10 cellular contexts compared by ENCODE assay signal in genomic region chr9:109109962-109110325, GRCh38. TPM values are rescaled to one million over a fixed set of nuclear protein-coding genes. Genes with fewer than 3 reads are reported as not detected.
DNase-seq lines count a peak whose midpoint lies in the region; ATAC-seq and TF ChIP-seq lines count a peak whose summit lies in the region.
"Had no signal": no experiment of that assay in that cellular context is flagged by ENCODE, and none has a peak within 500 bp of the region (broad histone marks: within the 10 kb centered on the region; RNA-seq: fewer than 3 reads in every experiment).

No MANE protein-coding gene starts in this region.

- H3K27me3 ChIP-seq in breast epithelium (no peaks in the 10 kb centered on the region), lung (ENCODE audit: control insufficient read depth, insufficient read depth) (no peaks in the 10 kb centered on the region), upper lobe of right lung (no peaks in the 10 kb centered on the region)

- intact Hi-C loops in MCF 10A (cut with micrococcal nuclease) (loop anchor here (2.0 to 10.0 kb wide), 3 partner anchors 97 to 207 kb away; partner anchors contain the start of gene CTNNAL1), breast epithelium (cut with DNase I; ENCODE audit: low total_unique reads) (loop anchor here (10.0 kb wide), 1 partner anchor 105 kb away; no protein-coding TSS in a partner anchor), upper lobe of right lung (cut with DNase I) (no loop called here)

- no peak for TF ChIP-seq POLR2A in breast epithelium (IDR thresholded peaks at IDR 0.05)

- POLR2A ChIA-PET in MCF 10A (lab: Yijun Ruan, JAX) = interaction anchor here (0.6 to 3.5 kb wide), 9 partner anchors 9 to 501 kb away, joined by 3 to 71 read pairs (median 4); partner anchors contain the start of gene TMEM245

- TF ChIP-seq CTCF in MCF 10A (IDR thresholded peaks at IDR 0.05; ENCODE audit: unreplicated experiment) = no peak
- no peak for TF ChIP-seq CTCF in breast epithelium (IDR thresholded peaks at IDR 0.05)
- no peak for TF ChIP-seq CTCF in lung (IDR thresholded peaks at IDR 0.05; ENCODE audit: control extremely low read depth, extremely low read depth)
- no peak for TF ChIP-seq CTCF in upper lobe of right lung (IDR thresholded peaks at IDR 0.05)

- peak overlapping the region in 1 of 2 donors; percentile 59 for H3K27ac ChIP-seq in breast epithelium
- H3K27ac ChIP-seq in lung (ENCODE audit: low read depth in 1 of 2, low read length in 1 of 2) = peak overlapping the region; percentile 47 to 87
- peak overlapping the region; percentile 75 for H3K27ac ChIP-seq in upper lobe of right lung

- H3K4me1 ChIP-seq in breast epithelium (peaks cover 0 to 5% of the 10 kb centered on the region in 2 donors), lung (ENCODE audit: control insufficient read depth in 2 of 2, insufficient read depth in 2 of 2, low read length in 2 of 2) (peaks cover 5 to 17% of the 10 kb centered on the region in 2 donors), upper lobe of right lung (peaks cover 78% of the 10 kb centered on the region)

- H3K36me3 Mint-ChIP-seq in MCF 10A (ENCODE audit: insufficient read depth, unreplicated experiment) = peaks cover 18% of the 10 kb centered on the region

- CTCF ChIA-PET in MCF 10A (lab: Yijun Ruan, JAX) = interaction anchor here (0.6 to 1.3 kb wide), 3 partner anchors 8 to 157 kb away, joined by 3 to 4 read pairs (median 3); no protein-coding TSS in a partner anchor

- peaks cover 51% of the 10 kb centered on the region for H3K4me1 Mint-ChIP-seq in MCF 10A (ENCODE audit: insufficient read depth, unreplicated experiment)

- H3K36me3 ChIP-seq in breast epithelium = no peaks in the 10 kb centered on the region
- H3K36me3 ChIP-seq in lung (ENCODE audit: control insufficient read depth in 2 of 2, insufficient read depth in 2 of 2, low read length in 2 of 2) = peaks cover 0 to 1% of the 10 kb centered on the region in 2 donors
- peaks cover 6% of the 10 kb centered on the region for H3K36me3 ChIP-seq in upper lobe of right lung

- H3K27ac Mint-ChIP-seq in MCF 10A (ENCODE audit: low read depth, unreplicated experiment) = peak overlapping the region; percentile 95
- H3K27ac Mint-ChIP-seq: stimulated activated naive B cell treated with anti-CD40 and anti-IgM and Interleukin-4, amounts not matched to agents 10 μg/mL and 1 μg/mL and 100 μg/mL, for 72 hours had no signal

- DNase-seq in MCF 10A (ENCODE audit: unreplicated experiment) (no peak), breast epithelium (ENCODE audit: low spot score in 2 of 2) (no peak), astrocyte of the hippocampus (ENCODE audit: low read depth, low spot score) (peak; percentile 32), lung (ENCODE audit: low spot score) (no peak), upper lobe of right lung (no peak), NCI-H1417 treated with DMSO at 0.1 percent for 48 hours (lab: John Stamatoyannopoulos, UW) (no peak)
- DNase-seq: glutamatergic neuron; stimulated activated naive B cell treated with anti-CD40 and anti-IgM and Interleukin-4, amounts not matched to agents 10 μg/mL and 1 μg/mL and 100 μg/mL, for 72 hours had no signal

- no peak overlapping the region for H3K4me3 ChIP-seq in breast epithelium
- H3K4me3 ChIP-seq in lung = no peak overlapping the region
- no peak overlapping the region for H3K4me3 ChIP-seq in upper lobe of right lung

- no peaks in the 10 kb centered on the region for H3K9me3 Mint-ChIP-seq in MCF 10A (ENCODE audit: unreplicated experiment)
- H3K9me3 Mint-ChIP-seq: stimulated activated naive B cell treated with anti-CD40 and anti-IgM and Interleukin-4, amounts not matched to agents 10 μg/mL and 1 μg/mL and 100 μg/mL, for 72 hours had no signal

- no peaks in the 10 kb centered on the region for H3K27me3 Mint-ChIP-seq in MCF 10A (ENCODE audit: insufficient read depth, unreplicated experiment)
- H3K27me3 Mint-ChIP-seq: stimulated activated naive B cell treated with anti-CD40 and anti-IgM and Interleukin-4, amounts not matched to agents 10 μg/mL and 1 μg/mL and 100 μg/mL, for 72 hours had no signal

- H3K9me3 ChIP-seq in breast epithelium = no peaks in the 10 kb centered on the region
- no peaks in the 10 kb centered on the region for H3K9me3 ChIP-seq in lung (ENCODE audit: control insufficient read depth in 2 of 2, insufficient read depth in 1 of 2, low read length in 1 of 2)
- no peaks in the 10 kb centered on the region for H3K9me3 ChIP-seq in upper lobe of right lung

- no TSS peak for BruUV-seq in MCF 10A (replicated peaks; lab: Mats Ljungman, UMichigan)

- peak overlapping the region; percentile 59 for H3K4me3 Mint-ChIP-seq in MCF 10A (ENCODE audit: unreplicated experiment)
- H3K4me3 Mint-ChIP-seq: stimulated activated naive B cell treated with anti-CD40 and anti-IgM and Interleukin-4, amounts not matched to agents 10 μg/mL and 1 μg/mL and 100 μg/mL, for 72 hours had no signal

- ATAC-seq in lung (ENCODE audit: insufficient read depth, low FRiP score) (no peak), upper lobe of right lung (no peak), GM19467 (IDR thresholded peaks at IDR 0.05; ENCODE audit: unreplicated experiment) (no peak)
- no peak for ATAC-seq in activated CD4-positive, CD25-positive, alpha-beta regulatory T cell treated with anti-CD3 and anti-CD28 coated beads, Interleukin-2, amount 50 U/mL, for 24 hours

RNA-seq across cellular contexts. Expression of gene TMEM245, which starts 9.8 kb away (rescaled TPM):
- total RNA-seq in MCF 10A (2022) (35.0 and 43.8 TPM in 2 replicates), breast epithelium (10 to 100 TPM; 47.5 to 95.7 (median 74.9) TPM), lung (100 to 1,000 TPM in 1 of 2 donors, 10 to 100 TPM in 1; 63.3 to 137 TPM), upper lobe of right lung (92.1 TPM)
- polyA plus RNA-seq in lung = 10 to 100 TPM; 15.0 to 20.8 TPM

RNA-seq across cellular contexts. Expression of gene FRRS1L, which starts 57.1 kb away (rescaled TPM):
- not detected in 2 replicates for total RNA-seq in MCF 10A (2022)
- 1 to 10 TPM in 2 of 3 donors, under 1 TPM in 1; 0.16 to 2.6 (median 2.0) TPM for total RNA-seq in breast epithelium
- total RNA-seq in lung = 1 to 10 TPM in 1 of 2 donors, under 1 TPM in 1; 0.03 to 1.2 TPM
- under 1 TPM in 1 of 2 donors, not detected in 1; under 0.01 TPM for polyA plus RNA-seq in lung
- total RNA-seq in upper lobe of right lung = 0.09 TPM
